Comparison of ENCODE assay signal across 1 cellular context in the genomic region with DNA sequence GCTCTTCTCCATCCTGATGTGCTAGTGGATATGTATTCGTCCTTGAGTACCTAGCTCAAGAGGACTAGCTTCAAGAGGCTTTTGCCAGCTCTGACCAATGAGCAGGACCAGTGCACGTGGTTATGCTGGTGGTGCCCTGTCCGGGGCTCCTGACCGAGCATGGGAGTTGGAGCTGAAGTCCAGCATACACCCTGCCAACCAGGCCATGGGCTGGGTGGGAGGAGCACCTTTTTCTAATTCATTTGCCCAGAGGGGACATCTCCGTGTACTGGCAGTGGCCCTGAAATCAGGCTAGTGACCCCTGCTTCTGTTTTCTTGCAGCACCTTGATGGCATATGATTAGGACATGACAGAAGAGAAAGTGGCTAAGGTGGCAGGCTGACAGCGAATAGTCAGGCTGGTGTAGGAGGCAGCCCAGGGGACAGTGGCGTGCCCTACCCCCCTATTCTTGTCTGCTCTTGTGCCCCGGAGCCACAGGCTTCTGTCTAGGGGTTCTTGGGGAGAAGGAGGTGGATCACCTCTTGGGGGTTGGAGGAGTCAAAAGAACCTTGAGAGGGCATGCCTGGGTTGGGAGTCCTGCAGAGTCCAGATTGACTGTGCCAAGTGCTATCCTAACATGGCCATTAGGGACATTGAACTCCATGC.
TF ChIP-seq lines count a peak whose summit lies in the region.

No MANE protein-coding gene starts in this region.

TF ChIP-seq in H1, 55 proteins besides CTCF, POLR2A, EP300 and RAD21:
- TF ChIP-seq CBX5 (IDR thresholded peaks at IDR 0.05; ENCODE audit: low read depth, low read length) (no peak), BACH1 (IDR thresholded peaks at IDR 0.05; ENCODE audit: low read length) (no peak), RXRA (IDR thresholded peaks at IDR 0.05; ENCODE audit: insufficient read depth, low read depth, low read length) (no peak), RFX5 (IDR thresholded peaks at IDR 0.05; ENCODE audit: borderline replicate concordance, low read depth, low read length) (no peak), TEAD4 (IDR thresholded peaks at IDR 0.05; ENCODE audit: low read depth, low read length) (no peak), CEBPB (IDR thresholded peaks at IDR 0.05; ENCODE audit: low read depth, low read length) (no peak), RBBP5 (IDR thresholded peaks at IDR 0.05; ENCODE audit: borderline replicate concordance, low read depth, low read length) (no peak), MAFK (IDR thresholded peaks at IDR 0.05; ENCODE audit: low read depth, low read length) (no peak)
